Comparison of ENCODE assay signal across 9 cellular contexts in the genomic region with DNA sequence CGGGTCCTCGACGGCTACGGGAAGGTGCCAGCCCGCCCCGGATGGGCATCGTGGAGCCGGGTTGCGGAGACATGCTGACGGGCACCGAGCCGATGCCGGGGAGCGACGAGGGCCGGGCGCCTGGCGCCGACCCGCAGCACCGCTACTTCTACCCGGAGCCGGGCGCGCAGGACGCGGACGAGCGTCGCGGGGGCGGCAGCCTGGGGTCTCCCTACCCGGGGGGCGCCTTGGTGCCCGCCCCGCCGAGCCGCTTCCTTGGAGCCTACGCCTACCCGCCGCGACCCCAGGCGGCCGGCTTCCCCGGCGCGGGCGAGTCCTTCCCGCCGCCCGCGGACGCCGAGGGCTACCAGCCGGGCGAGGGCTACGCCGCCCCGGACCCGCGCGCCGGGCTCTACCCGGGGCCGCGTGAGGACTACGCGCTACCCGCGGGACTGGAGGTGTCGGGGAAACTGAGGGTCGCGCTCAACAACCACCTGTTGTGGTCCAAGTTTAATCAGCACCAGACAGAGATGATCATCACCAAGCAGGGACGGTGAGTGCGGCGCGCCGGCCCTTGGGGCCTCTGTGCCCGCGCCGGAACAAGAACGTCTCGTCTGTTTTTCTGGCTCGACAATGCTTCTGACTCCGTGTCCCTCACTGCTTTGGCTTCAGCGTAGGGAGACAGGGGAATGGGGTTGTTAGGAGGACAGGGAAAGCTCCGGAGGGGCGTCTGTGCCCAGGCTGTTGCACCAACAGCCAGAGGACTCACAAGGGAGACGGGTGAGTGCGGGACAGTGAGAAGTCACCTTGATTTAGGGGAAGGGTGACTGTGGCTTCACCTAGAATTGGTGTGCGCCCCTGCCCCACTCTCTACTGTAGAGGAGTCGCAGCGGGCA. TPM values are rescaled to one million over a fixed set of nuclear protein-coding genes. Genes with fewer than 3 reads are reported as not detected.
DNase-seq lines count a peak whose midpoint lies in the region; ATAC-seq and TF ChIP-seq lines count a peak whose summit lies in the region.
"Had no signal": no experiment of that assay in that cellular context is flagged by ENCODE, and none has a peak within 500 bp of the region (broad histone marks: within the 10 kb centered on the region; RNA-seq: fewer than 3 reads in every experiment).

No MANE protein-coding gene starts in this region.

- no peak for TF ChIP-seq EP300 in sigmoid colon (IDR thresholded peaks at IDR 0.05)

- H3K27ac Mint-ChIP-seq in T-helper 17 cell, result peak overlapping the region; percentile 94

- peaks cover 0 to 16% (median 14%) of the 10 kb centered on the region in 4 donors for H3K4me1 ChIP-seq in sigmoid colon

- intact Hi-C loops in cardiac septum (cut with DNase I), result no loop called here
- intact Hi-C loops in sigmoid colon (cut with DNase I), result no loop called here

- H3K9me3 ChIP-seq in T-helper 17 cell (ENCODE audit: control insufficient read depth, low read length, poor library complexity, severe bottlenecking) (no peaks in the 10 kb centered on the region), sigmoid colon (no peaks in the 10 kb centered on the region)

- peaks cover 10% of the 10 kb centered on the region for H3K27me3 Mint-ChIP-seq in T-helper 17 cell

- no peak for DNase-seq in T-helper 17 cell
- DNase-seq in cardiac septum (ENCODE audit: low spot score), result peak; percentile 73
- peak; percentile 58 for DNase-seq in sigmoid colon
- no peak for DNase-seq in UCSD-AML1 (lab: John Stamatoyannopoulos, UW; ENCODE audit: unreplicated experiment)
- no peak for DNase-seq in NCI-H1694 treated with DMSO at 0.1 percent for 48 hours (lab: John Stamatoyannopoulos, UW)

- no peak overlapping the region for H3K27ac ChIP-seq in sigmoid colon

- 2 to 3% methylated on average over 93 of the region's 93 CpGs for WGBS in sigmoid colon, 2 donors

- peaks cover 2% of the 10 kb centered on the region for H3K36me3 Mint-ChIP-seq in T-helper 17 cell (ENCODE audit: low read depth)

- no peak for TF ChIP-seq POLR2A in sigmoid colon (IDR thresholded peaks at IDR 0.05)

- peaks cover 13 to 57% (median 32%) of the 10 kb centered on the region in 3 donors for H3K27me3 ChIP-seq in sigmoid colon

- H3K36me3 ChIP-seq in sigmoid colon, result no peaks in the 10 kb centered on the region

- no peak for TF ChIP-seq CTCF in sigmoid colon (IDR thresholded peaks at IDR 0.05)

- H3K4me3 ChIP-seq in sigmoid colon, result peak overlapping the region; percentile 8 to 48 (median 37)

- ATAC-seq in GM18868 (IDR thresholded peaks at IDR 0.05; ENCODE audit: unreplicated experiment), result peak; percentile 12
- peak; percentile 30 for ATAC-seq in HG02759 (IDR thresholded peaks at IDR 0.05; ENCODE audit: unreplicated experiment)
- ATAC-seq in T-helper 17 cell, result peak; percentile 63
- no peak for ATAC-seq in GM18870 (IDR thresholded peaks at IDR 0.05; ENCODE audit: unreplicated experiment)

- peaks cover 34% of the 10 kb centered on the region for H3K4me1 Mint-ChIP-seq in T-helper 17 cell

- H3K4me3 Mint-ChIP-seq in T-helper 17 cell, result peak overlapping the region; percentile 95

RNA-seq across cellular contexts. Expression of gene TBX21, which starts 0.6 kb away (rescaled TPM):
- 1 to 10 TPM; 7.9 to 8.8 TPM for total RNA-seq in T-helper 17 cell
- total RNA-seq in cardiac septum, result 0.30 TPM
- total RNA-seq in sigmoid colon, result under 1 TPM in 2 of 4 donors, not detected in 2; 0.36 to 0.41 TPM
- polyA plus RNA-seq in sigmoid colon, result 1 to 10 TPM in 1 of 3 donors, under 1 TPM in 2; under 0.01 to 1.2 (median 0.23) TPM
- total RNA-seq: myocyte had no signal

RNA-seq across cellular contexts. Expression of gene TBKBP1, which starts 39.7 kb away (rescaled TPM):
- total RNA-seq in T-helper 17 cell (1 to 10 TPM; 2.4 to 2.6 TPM), cardiac septum (11.2 TPM), sigmoid colon (10 to 100 TPM in 2 of 4 donors, 1 to 10 TPM in 2; 7.8 to 25.5 (median 11.2) TPM)
- polyA plus RNA-seq in sigmoid colon, result 1 to 10 TPM; 3.5 to 4.6 (median 4.2) TPM

Comparison
In these comparisons a context has a peak if more than half of its experiments do, and no peak if none do; other contexts are left out.
1. DNase-seq: peak in cardiac septum (single experiment) and sigmoid colon (single experiment); none in T-helper 17 cell (0 of 3), UCSD-AML1 (single experiment) and NCI-H1694 treated with DMSO at 0.1 percent for 48 hours (single experiment).